1 cellular context compared by ENCODE assay signal in genomic region chr5:73814234-73814846, GRCh38.
TF ChIP-seq lines count a peak whose summit lies in the region.

No MANE protein-coding gene starts in this region.

TF ChIP-seq in HepG2, 621 proteins besides CTCF, POLR2A, EP300 and RAD21:
- TF ChIP-seq KDM4B (CRISPR knock-in tag; IDR thresholded peaks at IDR 0.05) (no peak), ZSCAN20 (CRISPR knock-in tag; IDR thresholded peaks at IDR 0.05; ENCODE audit: borderline replicate concordance) (no peak), KMT2A (CRISPR knock-in tag; IDR thresholded peaks at IDR 0.05) (peak; percentile 61; the same call in 1 of the 2 replicates), ARNT (IDR thresholded peaks at IDR 0.05) (no peak), ZBTB26 (CRISPR knock-in tag; IDR thresholded peaks at IDR 0.05; ENCODE audit: borderline replicate concordance) (0 out of 2 replicates have a peak, but pooled peaks have one; percentile 22), U2AF1 (optimal IDR thresholded peaks at IDR 0.05; ENCODE audit: low read depth, low read length) (no peak), BRCA1 (CRISPR knock-in tag; IDR thresholded peaks at IDR 0.05) (no peak), FOXJ3 (CRISPR knock-in tag; IDR thresholded peaks at IDR 0.05; ENCODE audit: borderline replicate concordance) (no peak), SAP130 (CRISPR knock-in tag; IDR thresholded peaks at IDR 0.05; ENCODE audit: low read depth) (peak; percentile 39; the same call in 1 of the 2 replicates), HDAC2 (CRISPR knock-in tag; IDR thresholded peaks at IDR 0.05) (0 out of 2 replicates have a peak, but pooled peaks have one; percentile 20), GLI4 (CRISPR knock-in tag; IDR thresholded peaks at IDR 0.05; ENCODE audit: borderline replicate concordance) (0 out of 2 replicates have a peak, but pooled peaks have one; percentile 34), PTBP1 (IDR thresholded peaks at IDR 0.05; ENCODE audit: low read depth, low read length, poor library complexity, severe bottlenecking) (no peak), ZNF607 (CRISPR knock-in tag; IDR thresholded peaks at IDR 0.05; ENCODE audit: borderline replicate concordance) (no peak), ZNF292 (CRISPR knock-in tag; IDR thresholded peaks at IDR 0.05; ENCODE audit: borderline replicate concordance, low read depth) (0 out of 2 replicates have a peak, but pooled peaks have one; percentile 60), RORA (CRISPR knock-in tag; IDR thresholded peaks at IDR 0.05) (no peak), ZNF331 (CRISPR knock-in tag; IDR thresholded peaks at IDR 0.05) (0 out of 2 replicates have a peak, but pooled peaks have one; percentile 37), ZNF792 (CRISPR knock-in tag; IDR thresholded peaks at IDR 0.05) (0 out of 2 replicates have a peak, but pooled peaks have one; percentile 17), FOXA1 (IDR thresholded peaks at IDR 0.05) (no peak), FOXA1 (CRISPR knock-in tag; IDR thresholded peaks at IDR 0.05) (no peak), EHMT2 (IDR thresholded peaks at IDR 0.05; ENCODE audit: borderline replicate concordance, low read depth, low read length) (no peak), ZNF407 (CRISPR knock-in tag; IDR thresholded peaks at IDR 0.05; ENCODE audit: not compliant biosample characterization) (no peak), FOXA3 (CRISPR knock-in tag; IDR thresholded peaks at IDR 0.05) (peak; percentile 19; the same call in 1 of the 2 replicates), SOX13 (IDR thresholded peaks at IDR 0.05) (no peak), SOX13 (CRISPR knock-in tag; conservative IDR thresholded peaks at IDR 0.05 in 1 of 2, IDR thresholded peaks at IDR 0.05 in 1 of 2) (peak in 1 of 2 experiments; percentile 52; a peak in 2 of 4 replicates), SOX5 (CRISPR knock-in tag; IDR thresholded peaks at IDR 0.05; ENCODE audit: borderline replicate concordance) (no peak), GATAD2A (CRISPR knock-in tag; IDR thresholded peaks at IDR 0.05) (peak; percentile 14; the same call in 1 of the 2 replicates), HMGA1 (CRISPR knock-in tag; conservative IDR thresholded peaks at IDR 0.05) (no peak), TBX2 (CRISPR knock-in tag; IDR thresholded peaks at IDR 0.05; ENCODE audit: borderline replicate concordance) (no peak), MYNN (CRISPR knock-in tag; IDR thresholded peaks at IDR 0.05; ENCODE audit: low read depth) (no peak), ZNF337 (CRISPR knock-in tag; IDR thresholded peaks at IDR 0.05; ENCODE audit: borderline replicate concordance, low read depth) (no peak), MXI1 (IDR thresholded peaks at IDR 0.05; ENCODE audit: borderline replicate concordance, low read depth, low read length) (no peak)
- TF ChIP-seq, protein P1, sequence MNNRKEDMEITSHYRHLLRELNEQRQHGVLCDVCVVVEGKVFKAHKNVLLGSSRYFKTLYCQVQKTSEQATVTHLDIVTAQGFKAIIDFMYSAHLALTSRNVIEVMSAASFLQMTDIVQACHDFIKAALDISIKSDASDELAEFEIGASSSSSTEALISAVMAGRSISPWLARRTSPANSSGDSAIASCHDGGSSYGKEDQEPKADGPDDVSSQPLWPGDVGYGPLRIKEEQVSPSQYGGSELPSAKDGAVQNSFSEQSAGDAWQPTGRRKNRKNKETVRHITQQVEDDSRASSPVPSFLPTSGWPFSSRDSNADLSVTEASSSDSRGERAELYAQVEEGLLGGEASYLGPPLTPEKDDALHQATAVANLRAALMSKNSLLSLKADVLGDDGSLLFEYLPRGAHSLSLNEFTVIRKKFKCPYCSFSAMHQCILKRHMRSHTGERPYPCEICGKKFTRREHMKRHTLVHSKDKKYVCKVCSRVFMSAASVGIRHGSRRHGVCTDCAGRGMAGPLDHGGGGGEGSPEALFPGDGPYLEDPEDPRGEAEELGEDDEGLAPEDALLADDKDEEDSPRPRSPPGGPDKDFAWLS (CRISPR knock-in tag; IDR thresholded peaks at IDR 0.05; ENCODE audit: borderline replicate concordance) = no peak
